In the genomic region with DNA sequence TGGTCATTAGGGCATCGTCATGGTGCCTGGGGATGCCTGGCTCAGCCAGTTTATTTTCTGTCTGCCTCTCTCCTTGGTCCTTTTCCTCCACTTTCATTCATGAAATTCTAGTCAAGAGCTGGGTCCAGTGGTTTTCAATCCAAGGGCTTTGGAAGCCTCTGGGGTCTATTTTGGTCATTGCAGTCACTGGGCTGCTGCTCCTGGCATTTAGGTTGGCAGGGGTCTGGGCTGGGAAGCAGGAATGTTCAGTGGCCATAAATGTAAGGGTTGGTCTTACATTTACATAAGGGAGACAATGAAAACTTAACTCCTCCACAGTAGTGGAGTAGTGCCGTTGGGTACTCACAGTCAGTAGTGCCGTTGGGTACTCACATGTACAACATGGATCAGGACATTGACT, we compare ENCODE assay signal across 15 cellular contexts. TPM values are rescaled to one million over a fixed set of nuclear protein-coding genes. Genes with fewer than 3 reads are reported as not detected.
A peak's percentile ranks its signal among the peaks of the same experiment; 100 is the strongest.
DNase-seq lines count a peak whose midpoint lies in the region; ATAC-seq lines count a peak whose summit lies in the region.
"Had no signal": no experiment of that assay in that cellular context is flagged by ENCODE, and none has a peak within 500 bp of the region (broad histone marks: within the 10 kb centered on the region; RNA-seq: fewer than 3 reads in every experiment).

No MANE protein-coding gene starts in this region.

- no peaks in the 10 kb centered on the region for H3K27me3 Mint-ChIP-seq in T-helper 17 cell

- H3K4me1 ChIP-seq in skeletal muscle tissue (ENCODE audit: control insufficient read depth in 3 of 3, insufficient read depth in 3 of 3, low read length in 3 of 3): peaks cover 0 to 14% (median 0%) of the 10 kb centered on the region in 3 donors

- H3K27ac ChIP-seq in skeletal muscle tissue (ENCODE audit: low read depth, low read length): peak overlapping the region; percentile 38
- H3K27ac ChIP-seq: C4-2B had no signal

- intact Hi-C loops in Right ventricle myocardium superior (cut with DNase I): no loop called here
- intact Hi-C loops in cardiac septum (cut with DNase I): no loop called here

- no peak overlapping the region for H3K9ac ChIP-seq in skeletal muscle tissue (ENCODE audit: low read depth in 1 of 3, low read length in 3 of 3)

- peak; percentile 21 for ATAC-seq in Right ventricle myocardium superior (ENCODE audit: poor library complexity)
- no peak for ATAC-seq in T-helper 17 cell

- H3K9me3 ChIP-seq in T-helper 17 cell (ENCODE audit: control insufficient read depth, low read length, poor library complexity, severe bottlenecking) (no peaks in the 10 kb centered on the region), skeletal muscle tissue (ENCODE audit: control insufficient read depth in 3 of 3, low read length in 3 of 3) (no peaks in the 10 kb centered on the region)
- H3K9me3 ChIP-seq: MG63 had no signal

- peaks cover 11% of the 10 kb centered on the region for H3K4me1 Mint-ChIP-seq in T-helper 17 cell

- H3K36me3 ChIP-seq in skeletal muscle tissue (ENCODE audit: control insufficient read depth in 3 of 3, insufficient read depth in 3 of 3, low read length in 3 of 3): peaks cover 0 to 3% (median 0%) of the 10 kb centered on the region in 3 donors

- H3K4me3 Mint-ChIP-seq in T-helper 17 cell: no peak overlapping the region

- H3K27ac Mint-ChIP-seq in T-helper 17 cell: peak overlapping the region; percentile 41

- DNase-seq in Right ventricle myocardium superior (no peak), cardiac septum (ENCODE audit: low spot score) (no peak), T-helper 17 cell (no peak), mesenteric fat pad (ENCODE audit: low spot score) (peak; percentile 5), GM19240 (ENCODE audit: insufficient read length, low spot score) (no peak)
- DNase-seq in activated CD4-positive, alpha-beta T cell treated with anti-CD3 and anti-CD28 coated beads for 48 hours: no peak
- DNase-seq: EL, GF-D8, MG63, NCI-H1417 treated with DMSO at 0.1 percent for 48 hours, NCI-H187, NCI-H446, NCI-H526 had no signal

- H3K27me3 ChIP-seq in skeletal muscle tissue (ENCODE audit: control insufficient read depth in 3 of 3, insufficient read depth in 3 of 3, low read length in 3 of 3): no peaks in the 10 kb centered on the region
- H3K27me3 ChIP-seq: MG63 had no signal

- no peak overlapping the region for H3K4me3 ChIP-seq in skeletal muscle tissue (ENCODE audit: low read length in 3 of 3)
- H3K4me3 ChIP-seq: MG63 had no signal

- peaks cover 4% of the 10 kb centered on the region for H3K36me3 Mint-ChIP-seq in T-helper 17 cell (ENCODE audit: low read depth)

RNA-seq across cellular contexts. Expression of a gene that starts 48.1 kb away (rescaled TPM):
- total RNA-seq in Right ventricle myocardium superior: 98.1 TPM
- 221 TPM for total RNA-seq in cardiac septum
- total RNA-seq in T-helper 17 cell: 10 to 100 TPM; 53.5 to 53.7 TPM
- total RNA-seq in mesenteric fat pad: 167 TPM
- total RNA-seq in skeletal muscle tissue: 34.4 TPM

RNA-seq across cellular contexts. Expression of a gene that starts 57.4 kb away (rescaled TPM):
- total RNA-seq in Right ventricle myocardium superior: 532 TPM
- 537 TPM for total RNA-seq in cardiac septum
- total RNA-seq in T-helper 17 cell: 1,000 to 10,000 TPM; 1,682 to 1,686 TPM
- 982 TPM for total RNA-seq in mesenteric fat pad
- 896 TPM for total RNA-seq in skeletal muscle tissue
